ENCODE assay signal across 8 cellular contexts in the genomic region with DNA sequence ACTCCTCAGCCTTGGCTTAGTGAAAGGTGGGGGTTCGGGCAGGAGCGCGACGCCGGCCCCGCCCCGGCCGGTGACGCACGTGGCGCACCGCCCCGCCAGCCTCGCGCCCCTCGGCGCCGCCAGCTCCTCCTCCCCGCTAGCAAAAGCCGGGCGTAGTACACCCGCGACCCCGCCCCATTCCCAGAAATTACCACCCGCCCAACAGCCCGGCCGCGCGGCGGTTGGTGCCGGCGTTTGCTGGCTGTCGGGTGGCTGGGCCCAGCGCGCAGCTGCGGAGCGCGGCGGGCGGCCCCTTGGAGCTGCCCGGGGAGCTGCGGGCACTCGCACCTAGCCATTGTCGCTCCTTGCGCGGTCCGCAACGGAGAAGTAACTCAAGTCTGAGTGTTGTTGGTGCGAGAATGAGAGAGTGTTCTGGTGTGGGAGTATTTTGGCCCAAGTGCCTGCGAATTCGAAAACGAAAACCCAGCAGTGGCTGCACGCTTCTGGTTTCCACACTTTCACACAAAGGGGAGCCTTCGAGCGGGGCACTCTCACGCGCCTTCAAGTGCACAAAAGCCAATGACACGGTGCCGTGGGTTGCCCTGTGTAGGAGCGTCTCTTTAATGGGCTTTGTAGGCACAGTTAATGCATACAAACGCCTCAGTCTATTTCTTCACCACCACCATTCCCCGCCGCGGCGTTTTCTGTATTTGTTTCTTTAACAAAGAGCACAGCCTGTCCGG.
A peak's percentile ranks its signal among the peaks of the same experiment; 100 is the strongest.
DNase-seq lines count a peak whose midpoint lies in the region; ATAC-seq lines count a peak whose summit lies in the region.

No MANE protein-coding gene starts in this region.

- peaks cover 17% of the 10 kb centered on the region for H3K4me1 ChIP-seq in BLaER1

- peaks cover 33% of the 10 kb centered on the region for H4K20me1 ChIP-seq in BLaER1

- peak overlapping the region; percentile 90 for H3K9ac ChIP-seq in BLaER1

- peak overlapping the region; percentile 95 for H3K4me3 ChIP-seq in BLaER1

- no peaks in the 10 kb centered on the region for H3K9me3 ChIP-seq in BLaER1

- peak overlapping the region; percentile 87 for H3K27ac ChIP-seq in BLaER1
- peak overlapping the region; percentile 99 for H3K27ac ChIP-seq in cingulate gyrus (ENCODE audit: low read depth, low read length)

- DNase-seq in NCI-H510A treated with DMSO at 0.1 percent for 48 hours (lab: John Stamatoyannopoulos, UW) = peak; percentile 90
- peak; percentile 92 for DNase-seq in activated CD4-positive, alpha-beta T cell treated with anti-CD3 and anti-CD28 coated beads for 4 hours
- peak; percentile 98 for DNase-seq in left kidney (ENCODE audit: low read depth, low spot score)
- peak; percentile 91 for DNase-seq in stimulated activated CD4-positive, alpha-beta T cell treated with anti-CD3 and anti-CD28 coated beads, Interleukin-1b, Interleukin-23, amount 100 ng/mL, for 48 hours

- peaks cover 16% of the 10 kb centered on the region for H3K27me3 ChIP-seq in BLaER1

- no peaks in the 10 kb centered on the region for H3K36me3 ChIP-seq in BLaER1

- peak overlapping the region; percentile 89 for H3K4me2 ChIP-seq in BLaER1

- ATAC-seq in GM19324 (IDR thresholded peaks at IDR 0.05; ENCODE audit: low FRiP score, unreplicated experiment) = peak; percentile 80
- peak; percentile 49 for ATAC-seq in HG03457 (IDR thresholded peaks at IDR 0.05; ENCODE audit: unreplicated experiment)

Comparison
In these comparisons a context has a peak if more than half of its experiments do, and no peak if none do; other contexts are left out.
1. Peak in every context shown above with its lines: DNase-seq, ATAC-seq, H3K4me3 ChIP-seq and H3K27ac ChIP-seq.